In genomic region chr7:100119075-100119700, GRCh38 we compare ENCODE assay signal across 8 cellular contexts. TPM values are rescaled to one million over a fixed set of nuclear protein-coding genes. Genes with fewer than 3 reads are reported as not detected.
DNase-seq lines count a peak whose midpoint lies in the region; ATAC-seq and TF ChIP-seq lines count a peak whose summit lies in the region.

Gene CNPY4 (plus strand): TSS chr7:100119634. CDS start chr7:100119745, 111 bp downstream.
Gene TAF6 (minus strand): TSS chr7:100119358. CDS start chr7:100114209, 5,149 bp downstream.

- H2BK15ac ChIP-seq in IMR-90 (ENCODE audit: low read depth, low read length): peak within 1 kb of the TSS; percentile 55; the same call in 1 of the 3 replicates

- peak within 1 kb of the TSS; percentile 96 for H3K4ac ChIP-seq in IMR-90 (ENCODE audit: low read depth, low read length)

- H3K4me1 ChIP-seq in IMR-90 (ENCODE audit: control insufficient read depth, insufficient read depth, low read length) (peaks cover 6% of the 10 kb centered on the region; the same call in 1 of the 2 replicates), OCI-LY7 (ENCODE audit: insufficient read depth, low read length, poor library complexity, severe bottlenecking) (peaks cover 13% of the 10 kb centered on the region), mucosa of descending colon (ENCODE audit: low read depth) (peaks cover 23% of the 10 kb centered on the region)

- 0% methylated on average over 6 of the region's 35 CpGs; no CpG with 5 or more reads in 1 of the 2 experiments for WGBS in IMR-90 (ENCODE audit: extremely low coverage in 2 of 2, insufficient read length in 1 of 2), 2 experiments

- H2AFZ ChIP-seq in IMR-90 (replicated peaks; ENCODE audit: low read length, poor library complexity) (peak within 1 kb of the TSS; percentile 96), OCI-LY7 (ENCODE audit: low read length) (peak within 1 kb of the TSS; percentile 84)

- H3K9ac ChIP-seq in IMR-90 (ENCODE audit: low read depth, low read length): peak within 1 kb of the TSS; percentile 86

- peak within 1 kb of the TSS; percentile 99 for H3K14ac ChIP-seq in IMR-90 (replicated peaks; ENCODE audit: low read depth, low read length)

- peak within 1 kb of the TSS; percentile 83 for H2BK20ac ChIP-seq in IMR-90 (ENCODE audit: low read depth, low read length)

- H4K20me1 ChIP-seq in IMR-90 (ENCODE audit: insufficient read depth, low read length) (no peaks in the 10 kb centered on the region; the same call in 1 of the 2 replicates), OCI-LY7 (ENCODE audit: insufficient read depth, low read length) (no peaks in the 10 kb centered on the region)

- DNase-seq in DMS 273 (lab: John Stamatoyannopoulos, UW; ENCODE audit: unreplicated experiment): peak; percentile 99
- peak; percentile 94 for DNase-seq in IMR-90
- DNase-seq in OCI-LY7 (ENCODE audit: low spot score): peak; percentile 98
- DNase-seq in activated T-cell treated with anti-CD3 and anti-CD28 coated beads for 1 hour (ENCODE audit: low read depth): peak; percentile 95
- peak; percentile 98 for DNase-seq in epidermal melanocyte (ENCODE audit: insufficient read length, low spot score)
- peak; percentile 94 to 97 (median 96) for DNase-seq in mucosa of descending colon
- DNase-seq in stimulated activated CD8-positive, alpha-beta memory T cell treated with anti-CD3 and anti-CD28 coated beads, Interleukin-4, amount 100 ng/mL, for 1 hour (ENCODE audit: low read depth in 2 of 2, low spot score in 1 of 2): peak; percentile 92 to 94

- TF ChIP-seq RAD21 in IMR-90 (IDR thresholded peaks at IDR 0.05; ENCODE audit: low read length): no peak

- H3K36me3 ChIP-seq in IMR-90 (ENCODE audit: control insufficient read depth, insufficient read depth, low read length) (peaks cover 1% of the 10 kb centered on the region; the same call in 1 of the 2 replicates), OCI-LY7 (ENCODE audit: insufficient read depth, low read length) (peaks cover 23% of the 10 kb centered on the region), mucosa of descending colon (ENCODE audit: low read depth) (no peaks in the 10 kb centered on the region)

- H3K9me3 ChIP-seq in IMR-90 (ENCODE audit: control insufficient read depth, insufficient read depth, low read length) (no peaks in the 10 kb centered on the region), OCI-LY7 (ENCODE audit: low read length) (no peaks in the 10 kb centered on the region), mucosa of descending colon (no peaks in the 10 kb centered on the region)

- H4K8ac ChIP-seq in IMR-90 (ENCODE audit: low read depth in 2 of 2, low read length in 2 of 2): peak within 1 kb of the TSS; percentile 48 to 82

- H3K27ac ChIP-seq in IMR-90 (ENCODE audit: insufficient read depth, low read length) (peak within 1 kb of the TSS; percentile 81), OCI-LY7 (ENCODE audit: low read depth, low read length, poor library complexity, severe bottlenecking) (peak within 1 kb of the TSS; percentile 73)

- peaks cover 23 to 44% of the 10 kb centered on the region in 2 experiments for H3K79me1 ChIP-seq in IMR-90 (ENCODE audit: low read depth in 1 of 2, low read length in 2 of 2)

- H2BK5ac ChIP-seq in IMR-90 (ENCODE audit: low read depth, low read length, poor library complexity, severe bottlenecking): peak within 1 kb of the TSS; percentile 91

- H2AK9ac ChIP-seq in IMR-90 (replicated peaks; ENCODE audit: low read depth, low read length, poor library complexity): peak within 1 kb of the TSS; percentile 95

- H3K4me2 ChIP-seq in IMR-90 (ENCODE audit: low read depth, low read length) (peak within 1 kb of the TSS; percentile 84), OCI-LY7 (ENCODE audit: low read length) (peak within 1 kb of the TSS; percentile 85)

- H2AK5ac ChIP-seq in IMR-90 (ENCODE audit: low read depth, low read length): peak within 1 kb of the TSS; percentile 75

- BruUV-seq in IMR-90 (replicated peaks; lab: Mats Ljungman, UMichigan) (no TSS peak), OCI-LY7 (replicated peaks; lab: Mats Ljungman, UMichigan) (no TSS peak)

- TF ChIP-seq CTCF in IMR-90 (conservative IDR thresholded peaks at IDR 0.05; ENCODE audit: low read depth, low read length) (no peak), OCI-LY7 (conservative IDR thresholded peaks at IDR 0.05; ENCODE audit: low read length) (no peak), mucosa of descending colon (IDR thresholded peaks at IDR 0.05) (no peak)

- POLR2A ChIA-PET in IMR-90 (lab: Charles Lee; ENCODE audit: unreplicated experiment) (no interaction called here), OCI-LY7 (lab: Charles Lee) (no interaction called here)

- H3K9me1 ChIP-seq in IMR-90 (ENCODE audit: insufficient read depth, low read length): peaks cover 13% of the 10 kb centered on the region

- H4K5ac ChIP-seq in IMR-90 (ENCODE audit: low read depth, low read length): peak within 1 kb of the TSS; percentile 26

- H3K79me2 ChIP-seq in OCI-LY7 (ENCODE audit: insufficient read depth, low read depth, low read length): peaks cover 19% of the 10 kb centered on the region; the same call in 1 of the 2 replicates

- in situ Hi-C loops in IMR-90 (cut with MboI; ENCODE audit: low sequenced_read_pairs): no loop called here

- peak within 1 kb of the TSS; percentile 95 for H2BK120ac ChIP-seq in IMR-90 (ENCODE audit: low read depth, low read length)

- H3K9me2 ChIP-seq in OCI-LY7 (ENCODE audit: insufficient read depth, low read length): no peaks in the 10 kb centered on the region

- H3K4me3 ChIP-seq in IMR-90 (ENCODE audit: insufficient read depth, low read depth, low read length) (peak within 1 kb of the TSS; percentile 80), OCI-LY7 (ENCODE audit: low read depth, low read length, poor library complexity, severe bottlenecking) (peak within 1 kb of the TSS; percentile 80), mucosa of descending colon (peak within 1 kb of the TSS; percentile 54)

- H3K18ac ChIP-seq in IMR-90 (ENCODE audit: low read depth, low read length): peak within 1 kb of the TSS; percentile 50; the same call in 1 of the 2 replicates

- ATAC-seq in GM21515 (IDR thresholded peaks at IDR 0.05; ENCODE audit: unreplicated experiment) (peak; percentile 65), IMR-90 (ENCODE audit: low read depth) (peak; percentile 90), mucosa of descending colon (peak; percentile 93)

- intact Hi-C loops in IMR-90 (cut with micrococcal nuclease) (loop anchor here (2.0 kb wide), 1 partner anchor 18 kb away; the partner anchor contains the start of genes AP4M1 and MCM7), OCI-LY7 (cut with micrococcal nuclease; ENCODE audit: unreplicated experiment) (loop anchor here (1.0 kb wide), 1 partner anchor 18 kb away; the partner anchor contains the start of genes AP4M1 and MCM7), mucosa of descending colon (cut with DNase I, micrococcal nuclease) (no loop called here)

- no peaks in the 10 kb centered on the region for H3K27me3 ChIP-seq in IMR-90 (ENCODE audit: control insufficient read depth, insufficient read depth, low read length)

- CTCF ChIA-PET in IMR-90 (lab: Yijun Ruan, JAX): no interaction called here
- CTCF ChIA-PET in OCI-LY7 (lab: Charles Lee; ENCODE audit: unreplicated experiment): no interaction called here

- H4K91ac ChIP-seq in IMR-90 (ENCODE audit: insufficient read depth, low read depth, low read length): peak within 1 kb of the TSS; percentile 67

- peak within 1 kb of the TSS; percentile 91 for H3K56ac ChIP-seq in IMR-90 (ENCODE audit: extremely low read depth, insufficient read depth, low read length)

- H3K23ac ChIP-seq in IMR-90 (ENCODE audit: low read depth, low read length): peak within 1 kb of the TSS; percentile 98

- TF ChIP-seq POLR2A in IMR-90 (IDR thresholded peaks at IDR 0.05; ENCODE audit: low read depth, low read length): no peak

- dilution Hi-C loops in IMR-90 (cut with HindIII; ENCODE audit: low sequenced_read_pairs, unreplicated experiment): no loop called here

TF ChIP-seq in IMR-90, 13 proteins besides CTCF, POLR2A, EP300 and RAD21 (continues in another document):
- TF ChIP-seq, protein P1, sequence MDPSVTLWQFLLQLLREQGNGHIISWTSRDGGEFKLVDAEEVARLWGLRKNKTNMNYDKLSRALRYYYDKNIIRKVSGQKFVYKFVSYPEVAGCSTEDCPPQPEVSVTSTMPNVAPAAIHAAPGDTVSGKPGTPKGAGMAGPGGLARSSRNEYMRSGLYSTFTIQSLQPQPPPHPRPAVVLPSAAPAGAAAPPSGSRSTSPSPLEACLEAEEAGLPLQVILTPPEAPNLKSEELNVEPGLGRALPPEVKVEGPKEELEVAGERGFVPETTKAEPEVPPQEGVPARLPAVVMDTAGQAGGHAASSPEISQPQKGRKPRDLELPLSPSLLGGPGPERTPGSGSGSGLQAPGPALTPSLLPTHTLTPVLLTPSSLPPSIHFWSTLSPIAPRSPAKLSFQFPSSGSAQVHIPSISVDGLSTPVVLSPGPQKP (IDR thresholded peaks at IDR 0.05; ENCODE audit: borderline replicate concordance, low read depth, low read length): no peak
- TF ChIP-seq MAZ (IDR thresholded peaks at IDR 0.05; ENCODE audit: borderline replicate concordance, low read depth, low read length): peak; percentile 92
- no peak for TF ChIP-seq RCOR1 (IDR thresholded peaks at IDR 0.05; ENCODE audit: insufficient replicate concordance, low read length)
- no peak for TF ChIP-seq BHLHE40 (IDR thresholded peaks at IDR 0.05; ENCODE audit: low read depth, low read length)
- TF ChIP-seq, protein P2, sequence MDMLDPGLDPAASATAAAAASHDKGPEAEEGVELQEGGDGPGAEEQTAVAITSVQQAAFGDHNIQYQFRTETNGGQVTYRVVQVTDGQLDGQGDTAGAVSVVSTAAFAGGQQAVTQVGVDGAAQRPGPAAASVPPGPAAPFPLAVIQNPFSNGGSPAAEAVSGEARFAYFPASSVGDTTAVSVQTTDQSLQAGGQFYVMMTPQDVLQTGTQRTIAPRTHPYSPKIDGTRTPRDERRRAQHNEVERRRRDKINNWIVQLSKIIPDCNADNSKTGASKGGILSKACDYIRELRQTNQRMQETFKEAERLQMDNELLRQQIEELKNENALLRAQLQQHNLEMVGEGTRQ (IDR thresholded peaks at IDR 0.05; ENCODE audit: low read depth, low read length): peak; percentile 24; the same call in 1 of the 2 replicates
- no peak for TF ChIP-seq MAFK (IDR thresholded peaks at IDR 0.05; ENCODE audit: low read depth, low read length)

RNA-seq across cellular contexts. Expression of gene CNPY4, which starts in this region (rescaled TPM):
- 13.3 and 20.0 TPM in 2 replicates for total RNA-seq in IMR-90 (2012; rRNA removed)
- 18.1 and 21.9 TPM in 2 replicates for polyA plus RNA-seq in IMR-90 (2012; rRNA removed)
- 9.3 and 14.0 TPM in 2 replicates for polyA plus RNA-seq in IMR-90 (2012; cell fraction: cytosol; rRNA removed)
- polyA plus RNA-seq in IMR-90 (2012; cell fraction: nucleus; rRNA removed; ENCODE audit: low replicate concordance): 10.9 and 19.5 TPM in 2 replicates
- total RNA-seq in OCI-LY7 (2014; rRNA removed; shearing (Covaris generic)): 20.9 and 24.5 TPM in 2 replicates
- 25.8 and 26.7 TPM in 2 replicates for total RNA-seq in OCI-LY7 (2022)
- total RNA-seq in mucosa of descending colon: 10 to 100 TPM in 1 of 3 donors, 1 to 10 TPM in 2; 7.8 to 19.4 (median 8.6) TPM

RNA-seq across cellular contexts. Expression of gene TAF6, which starts in this region (rescaled TPM):
- total RNA-seq in IMR-90 (2012; rRNA removed) (11.3 and 14.4 TPM in 2 replicates), OCI-LY7 (2022) (71.0 and 76.5 TPM in 2 replicates), mucosa of descending colon (10 to 100 TPM; 31.6 to 62.5 (median 34.2) TPM)
- 55.3 and 56.5 TPM in 2 replicates for polyA plus RNA-seq in IMR-90 (2012; rRNA removed)
- 48.4 and 56.7 TPM in 2 replicates for polyA plus RNA-seq in IMR-90 (2012; cell fraction: cytosol; rRNA removed)
- 51.7 and 92.5 TPM in 2 replicates for polyA plus RNA-seq in IMR-90 (2012; cell fraction: nucleus; rRNA removed; ENCODE audit: low replicate concordance)
- 28.0 and 35.4 TPM in 2 replicates for total RNA-seq in OCI-LY7 (2014; rRNA removed; shearing (Covaris generic))

Comparison
In these comparisons a context has a peak if more than half of its experiments do, and no peak if none do; other contexts are left out.
1. Peak in every context shown above with its lines: DNase-seq, ATAC-seq, H3K4me3 ChIP-seq and H3K27ac ChIP-seq.
2. intact Hi-C loops: an anchor here in IMR-90 (2.0 kb wide) and OCI-LY7 (1.0 kb wide); none called in mucosa of descending colon.